1 cellular context compared by ENCODE assay signal in the genomic region with DNA sequence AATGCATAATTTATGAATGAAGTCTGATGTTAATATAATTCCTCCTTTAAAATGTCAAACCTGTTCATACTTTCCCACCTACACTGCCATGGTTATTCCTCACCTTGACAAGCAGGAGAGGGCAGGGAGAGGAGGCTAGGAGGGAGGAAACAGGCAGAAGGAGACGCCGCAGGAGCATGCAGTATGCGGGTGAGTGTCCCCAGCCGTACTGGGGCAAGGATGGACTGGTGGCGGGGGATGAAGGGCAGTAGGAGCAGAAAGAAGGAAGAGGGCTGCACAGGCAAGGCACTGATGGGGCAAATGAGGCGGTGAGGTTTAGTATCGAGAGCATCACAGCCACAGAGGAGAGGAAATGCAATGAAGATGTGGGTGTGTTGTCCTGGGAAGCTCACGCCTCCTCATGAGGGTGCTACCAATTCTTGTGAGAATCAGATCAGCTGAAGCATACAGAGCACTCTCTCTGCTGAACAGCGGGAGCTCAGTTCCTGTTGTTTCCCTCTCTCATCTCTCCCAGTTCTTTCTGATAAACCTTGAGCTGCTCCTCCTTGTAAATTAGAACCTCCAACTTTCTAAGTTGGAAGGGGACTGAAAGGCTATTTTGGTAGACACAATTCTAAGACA. TPM values are rescaled to one million over a fixed set of nuclear protein-coding genes. Genes with fewer than 3 reads are reported as not detected.
"Had no signal": no experiment of that assay in that cellular context is flagged by ENCODE, and none has a peak within 500 bp of the region (broad histone marks: within the 10 kb centered on the region; RNA-seq: fewer than 3 reads in every experiment).

No MANE protein-coding gene starts in this region.

RNA-seq across cellular contexts. Expression of a gene that starts 58.4 kb away (rescaled TPM):
- total RNA-seq: ascending aorta had no signal
